Comparison of ENCODE assay signal across 2 cellular contexts in genomic region chr20:47789081-47789998, GRCh38.
A peak's percentile ranks its signal among the peaks of the same experiment; 100 is the strongest.
TF ChIP-seq lines count a peak whose summit lies in the region.

No MANE protein-coding gene starts in this region.

TF ChIP-seq in HEK293, 187 proteins besides CTCF, POLR2A, EP300 and RAD21 (continues in another document):
- TF ChIP-seq ZSCAN16 (tag by site-specific recombination; IDR thresholded peaks at IDR 0.05) (0 out of 2 replicates have a peak, but pooled peaks have one; percentile 51), ZNF366 (tag by site-specific recombination; conservative IDR thresholded peaks at IDR 0.05) (0 out of 2 replicates have a peak, but pooled peaks have one; percentile 15), YY1 (tag by site-specific recombination; IDR thresholded peaks at IDR 0.05) (peak; percentile 46; the same call in 1 of the 2 replicates), ZFP41 (tag by site-specific recombination; IDR thresholded peaks at IDR 0.05; ENCODE audit: borderline replicate concordance) (no peak), ZEB2 (tag by site-specific recombination; IDR thresholded peaks at IDR 0.05) (peak; percentile 87), ZNF169 (tag by site-specific recombination; IDR thresholded peaks at IDR 0.05) (no peak), ZNF239 (tag by site-specific recombination; IDR thresholded peaks at IDR 0.05) (no peak), ZNF513 (tag by site-specific recombination; IDR thresholded peaks at IDR 0.05) (no peak), KLF10 (tag by site-specific recombination; IDR thresholded peaks at IDR 0.05) (no peak), ZNF580 (tag by site-specific recombination; IDR thresholded peaks at IDR 0.05) (0 out of 2 replicates have a peak, but pooled peaks have one; percentile 38), GLI2 (tag by site-specific recombination; IDR thresholded peaks at IDR 0.05; ENCODE audit: borderline replicate concordance, low read depth) (peak; percentile 72), PRDM4 (tag by site-specific recombination; IDR thresholded peaks at IDR 0.05) (peak; percentile 91), ZNF18 (tag by site-specific recombination; IDR thresholded peaks at IDR 0.05) (peak; percentile 63), ZNF133 (tag by site-specific recombination; IDR thresholded peaks at IDR 0.05) (no peak), MYNN (tag by site-specific recombination; IDR thresholded peaks at IDR 0.05; ENCODE audit: borderline replicate concordance) (no peak), GLIS2 (tag by site-specific recombination; IDR thresholded peaks at IDR 0.05) (0 out of 2 replicates have a peak, but pooled peaks have one; percentile 19), ZNF664 (tag by site-specific recombination; IDR thresholded peaks at IDR 0.05) (peak; percentile 78; the same call in 1 of the 2 replicates), ZNF19 (tag by site-specific recombination; IDR thresholded peaks at IDR 0.05; ENCODE audit: low read depth) (no peak), IKZF3 (tag by site-specific recombination; IDR thresholded peaks at IDR 0.05) (peak; percentile 78), INSM2 (tag by site-specific recombination; IDR thresholded peaks at IDR 0.05) (0 out of 2 replicates have a peak, but pooled peaks have one; percentile 25), ZNF571 (tag by site-specific recombination; IDR thresholded peaks at IDR 0.05) (no peak)

TF ChIP-seq in HepG2, 621 proteins besides CTCF, POLR2A, EP300 and RAD21:
- TF ChIP-seq U2AF2 (IDR thresholded peaks at IDR 0.05; ENCODE audit: low read depth, low read length): no peak
- no peak for TF ChIP-seq ZNF790 (CRISPR knock-in tag; IDR thresholded peaks at IDR 0.05; ENCODE audit: borderline replicate concordance)
- TF ChIP-seq IRF1 (CRISPR knock-in tag; IDR thresholded peaks at IDR 0.05; ENCODE audit: low read depth): no peak
- no peak for TF ChIP-seq PTBP1 (IDR thresholded peaks at IDR 0.05; ENCODE audit: low read depth, low read length, poor library complexity, severe bottlenecking)
- TF ChIP-seq ONECUT2 (CRISPR knock-in tag; IDR thresholded peaks at IDR 0.05): no peak
- no peak for TF ChIP-seq TRIM24 (CRISPR knock-in tag; IDR thresholded peaks at IDR 0.05)
